ENCODE assay signal across 8 cellular contexts in genomic region chr9:128689293-128689770, GRCh38. TPM values are rescaled to one million over a fixed set of nuclear protein-coding genes. Genes with fewer than 3 reads are reported as not detected.
DNase-seq lines count a peak whose midpoint lies in the region; ATAC-seq and TF ChIP-seq lines count a peak whose summit lies in the region.

No MANE protein-coding gene starts in this region.

- H3K36me3 ChIP-seq in mesenchymal stem cell (ENCODE audit: control insufficient read depth in 1 of 2, insufficient read depth in 2 of 2, low read depth in 1 of 2, low read length in 2 of 2) (peaks cover 4 to 30% of the 10 kb centered on the region in 2 experiments), thoracic aorta (peaks cover 18% of the 10 kb centered on the region)

- H3K27ac ChIP-seq in dorsolateral prefrontal cortex, result peak overlapping the region in 56 of 59 donors; percentile 65 to 99 (median 92)
- peak overlapping the region; percentile 74 for H3K27ac ChIP-seq in mesenchymal stem cell (ENCODE audit: low read length, poor library complexity, severe bottlenecking)
- H3K27ac ChIP-seq in thoracic aorta, result peak overlapping the region; percentile 74 to 85

- TF ChIP-seq CTCF in dorsolateral prefrontal cortex (IDR thresholded peaks at IDR 0.05 in 54 of 56, conservative IDR thresholded peaks at IDR 0.05 in 2 of 56; ENCODE audit: low read depth in 1 of 56, partially characterized antibody in 56 of 56), result no peak
- no peak for TF ChIP-seq CTCF in thoracic aorta (IDR thresholded peaks at IDR 0.05)

- DNase-seq in DMS79 (lab: John Stamatoyannopoulos, UW) (peak; percentile 56), DMS79 treated with DMSO at 0.1 percent for 48 hours (lab: John Stamatoyannopoulos, UW) (no peak), T-helper 1 cell (peak in 3 of 5 donors; percentile 43 to 54 (median 53)), dorsolateral prefrontal cortex (peak in 4 of 10 donors; percentile 28 to 60 (median 38)), mesenchymal stem cell (peak; percentile 62), thoracic aorta (ENCODE audit: low spot score) (no peak), DMS 273 (lab: John Stamatoyannopoulos, UW; ENCODE audit: unreplicated experiment) (no peak)

- intact Hi-C loops in dorsolateral prefrontal cortex (cut with DNase I), result loop anchor here (1.0 to 5.0 kb wide), 4 partner anchors 33 to 137 kb away; partner anchors contain the start of genes DYNC2I2 (in 2 of the 2), SPTAN1 (in 1 of the 2) and ZDHHC12 (in 1 of the 2)

- peak overlapping the region; percentile 94 for H2BK5ac ChIP-seq in mesenchymal stem cell (ENCODE audit: low read depth, low read length, poor library complexity, severe bottlenecking)

- peak overlapping the region; percentile 64 for H4K8ac ChIP-seq in mesenchymal stem cell (ENCODE audit: low read length)

- no peak overlapping the region for H2AFZ ChIP-seq in mesenchymal stem cell (ENCODE audit: low read depth, low read length)

- WGBS in mesenchymal stem cell, result under 1% methylated on average over 27 of the region's 78 CpGs

- H3K14ac ChIP-seq in mesenchymal stem cell (ENCODE audit: low read length in 2 of 2), result peak overlapping the region in 1 of 2 experiments; percentile 98

- H3K4me3 ChIP-seq in dorsolateral prefrontal cortex, result peak overlapping the region in 58 of 59 donors; percentile 39 to 97 (median 79)
- peak overlapping the region; percentile 55 to 90 for H3K4me3 ChIP-seq in mesenchymal stem cell (ENCODE audit: insufficient read depth in 1 of 2, low read depth in 1 of 2, low read length in 2 of 2)
- peak overlapping the region; percentile 92 for H3K4me3 ChIP-seq in thoracic aorta

- H3K27me3 ChIP-seq in dorsolateral prefrontal cortex (peaks cover 0 to 6% (median 0%) of the 10 kb centered on the region in 45 donors), mesenchymal stem cell (ENCODE audit: control insufficient read depth in 1 of 2, insufficient read depth in 1 of 2, low read length in 2 of 2) (no peaks in the 10 kb centered on the region), thoracic aorta (replicated peaks; ENCODE audit: insufficient read depth) (no peaks in the 10 kb centered on the region)

- peak overlapping the region; percentile 95 for H2BK15ac ChIP-seq in mesenchymal stem cell (ENCODE audit: low read depth, poor library complexity, severe bottlenecking)

- peaks cover 8% of the 10 kb centered on the region for H3K79me1 ChIP-seq in mesenchymal stem cell (replicated peaks; ENCODE audit: low read length, poor library complexity, severe bottlenecking)

- no peak overlapping the region for H3K23ac ChIP-seq in mesenchymal stem cell (ENCODE audit: low read length in 2 of 2)

- no peaks in the 10 kb centered on the region for H3K9me3 ChIP-seq in mesenchymal stem cell (ENCODE audit: control insufficient read depth, low read length)
- no peaks in the 10 kb centered on the region for H3K9me3 ChIP-seq in thoracic aorta

- peak overlapping the region; percentile 66 for H3K9ac ChIP-seq in mesenchymal stem cell (ENCODE audit: low read length)

- peak overlapping the region; percentile 82 to 94 for H3K18ac ChIP-seq in mesenchymal stem cell (ENCODE audit: low read depth in 1 of 2, low read length in 2 of 2)

- H3K4ac ChIP-seq in mesenchymal stem cell (ENCODE audit: low read depth in 1 of 2, low read length in 2 of 2), result peak overlapping the region in 1 of 2 experiments; percentile 83

- no peak overlapping the region for H2BK12ac ChIP-seq in mesenchymal stem cell (ENCODE audit: low read length in 2 of 2)

- H2AK5ac ChIP-seq in mesenchymal stem cell (ENCODE audit: low read length, severe bottlenecking), result no peak overlapping the region

- H4K91ac ChIP-seq in mesenchymal stem cell (ENCODE audit: low read length), result peak overlapping the region; percentile 40

- ATAC-seq in HG03025 (IDR thresholded peaks at IDR 0.05; ENCODE audit: low FRiP score, unreplicated experiment) (peak; percentile 11), thoracic aorta (ENCODE audit: insufficient number of reproducible peaks, low FRiP score, low read depth) (no peak)

- H3K4me2 ChIP-seq in mesenchymal stem cell (ENCODE audit: low read length, poor library complexity, severe bottlenecking), result no peak overlapping the region

- peak overlapping the region; percentile 74 for H2BK120ac ChIP-seq in mesenchymal stem cell (ENCODE audit: low read depth, low read length)

- H3K4me1 ChIP-seq in mesenchymal stem cell (ENCODE audit: control insufficient read depth, insufficient read depth, low read depth, low read length), result peaks cover 24% of the 10 kb centered on the region
- H3K4me1 ChIP-seq in thoracic aorta (ENCODE audit: control insufficient read depth in 1 of 2, low read depth in 2 of 2), result peaks cover 16 to 22% of the 10 kb centered on the region in 2 donors

RNA-seq across cellular contexts. Expression of gene SET, which starts 0.3 kb away (rescaled TPM):
- total RNA-seq in dorsolateral prefrontal cortex (100 to 1,000 TPM; 147 to 261 (median 187) TPM), thoracic aorta (100 to 1,000 TPM in 1 of 2 donors, 10 to 100 TPM in 1; 83.3 to 201 TPM)
- 293 TPM for polyA plus RNA-seq in mesenchymal stem cell (2013, experiment 1 of 2)
- polyA plus RNA-seq in mesenchymal stem cell (2013, experiment 2 of 2), result 300 TPM

RNA-seq across cellular contexts. Expression of gene PKN3, which starts 13.0 kb away (rescaled TPM):
- total RNA-seq in dorsolateral prefrontal cortex, result 1 to 10 TPM; 1.0 to 8.5 (median 3.1) TPM
- polyA plus RNA-seq in mesenchymal stem cell (2013, experiment 1 of 2), result 2.0 TPM
- 2.0 TPM for polyA plus RNA-seq in mesenchymal stem cell (2013, experiment 2 of 2)
- total RNA-seq in thoracic aorta, result 1 to 10 TPM; 4.4 to 4.7 TPM

RNA-seq across cellular contexts. Expression of gene DYNC2I2, which starts 32.7 kb away (rescaled TPM):
- total RNA-seq in dorsolateral prefrontal cortex (10 to 100 TPM in 118 of 120 experiments, 1 to 10 TPM in 2; 9.3 to 27.2 (median 15.5) TPM), thoracic aorta (10 to 100 TPM; 30.8 to 43.9 TPM)
- 16.5 TPM for polyA plus RNA-seq in mesenchymal stem cell (2013, experiment 1 of 2)
- 16.2 TPM for polyA plus RNA-seq in mesenchymal stem cell (2013, experiment 2 of 2)

RNA-seq across cellular contexts. Expression of gene ZDHHC12, which starts 34.6 kb away (rescaled TPM):
- 1 to 10 TPM; 1.9 to 8.9 (median 4.8) TPM for total RNA-seq in dorsolateral prefrontal cortex
- polyA plus RNA-seq in mesenchymal stem cell (2013, experiment 1 of 2), result 28.9 TPM
- 26.9 TPM for polyA plus RNA-seq in mesenchymal stem cell (2013, experiment 2 of 2)
- total RNA-seq in thoracic aorta, result 10 to 100 TPM; 37.0 to 70.3 TPM

Comparison
In these comparisons a context has a peak if more than half of its experiments do, and no peak if none do; other contexts are left out.
1. DNase-seq: peak in DMS79 (single experiment), T-helper 1 cell (3 of 5) and mesenchymal stem cell (single experiment); none in DMS79 treated with DMSO at 0.1 percent for 48 hours (single experiment), thoracic aorta (single experiment) and DMS 273 (single experiment).
2. Peak in every context shown above with its lines, with median percentiles within 50 percentile points of each other: H3K27ac ChIP-seq and H3K4me3 ChIP-seq.